Comparison of ENCODE assay signal across 19 cellular contexts in the genomic region with DNA sequence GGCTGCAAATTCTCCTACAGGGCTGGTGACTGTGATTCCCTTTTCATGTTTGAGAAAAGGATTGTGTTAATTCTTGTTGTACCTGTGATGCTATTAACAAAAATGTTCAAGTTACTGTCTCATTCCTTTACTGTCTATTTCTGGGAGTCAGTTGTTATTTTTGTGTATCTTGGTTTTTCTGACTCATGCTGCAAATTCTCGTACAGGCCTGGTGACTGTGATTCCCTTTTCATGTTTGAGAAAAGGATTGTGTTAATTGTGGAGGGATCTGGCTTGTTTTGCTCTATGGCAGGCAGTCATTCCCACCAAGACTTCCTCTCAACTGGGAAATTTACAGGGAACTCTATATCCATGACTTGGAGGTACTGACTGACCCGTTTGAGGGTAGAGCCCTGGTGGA.
DNase-seq lines count a peak whose midpoint lies in the region; ATAC-seq, FAIRE-seq and TF ChIP-seq lines count a peak whose summit lies in the region.
"Had no signal": no experiment of that assay in that cellular context is flagged by ENCODE, and none has a peak within 500 bp of the region (broad histone marks: within the 10 kb centered on the region; RNA-seq: fewer than 3 reads in every experiment).

No MANE protein-coding gene starts in this region.

- H3K27ac ChIP-seq in vagina: no peak overlapping the region
- H3K27ac ChIP-seq in A673 (ENCODE audit: low read depth, low read length, poor library complexity, severe bottlenecking): no peak overlapping the region

- H3K9me3 ChIP-seq in vagina (no peaks in the 10 kb centered on the region), A673 (ENCODE audit: low read depth, low read length, poor library complexity, severe bottlenecking) (no peaks in the 10 kb centered on the region)

- CTCF ChIA-PET in GM10248 (lab: Yijun Ruan, JAX): no interaction called here
- CTCF ChIA-PET in A673 (lab: Charles Lee): no interaction called here

- FAIRE-seq in bronchial epithelial cell (lab: Jason Lieb, UNC): no peak
- FAIRE-seq: TTC549 had no signal

- intact Hi-C loops in vagina (cut with DNase I): no loop called here
- intact Hi-C loops in A673 (cut with micrococcal nuclease; ENCODE audit: unreplicated experiment): no loop called here

- H3K4me3 ChIP-seq in bronchial epithelial cell (ENCODE audit: low read depth, low read length) (no peak overlapping the region), vagina (no peak overlapping the region), A673 (ENCODE audit: low read depth, low read length, poor library complexity, severe bottlenecking) (no peak overlapping the region)

- H3K4me1 ChIP-seq in vagina: no peaks in the 10 kb centered on the region
- H3K4me1 ChIP-seq in A673 (ENCODE audit: insufficient read depth, low read length, poor library complexity, severe bottlenecking): no peaks in the 10 kb centered on the region

- TF ChIP-seq POLR2A in vagina (IDR thresholded peaks at IDR 0.05): no peak

- H3K27me3 ChIP-seq in bronchial epithelial cell (ENCODE audit: control insufficient read depth, insufficient read depth, low read length): no peaks in the 10 kb centered on the region
- no peaks in the 10 kb centered on the region for H3K27me3 ChIP-seq in vagina
- no peaks in the 10 kb centered on the region for H3K27me3 ChIP-seq in A673 (replicated peaks; ENCODE audit: insufficient read depth, low read depth, low read length, poor library complexity)

- no TSS peak for BruUV-seq in A673 (replicated peaks; lab: Mats Ljungman, UMichigan)

- POLR2A ChIA-PET in GM10248 (lab: Yijun Ruan, JAX): no interaction called here
- POLR2A ChIA-PET in A673 (lab: Charles Lee; ENCODE audit: low non-redundant PET): no interaction called here

- TF ChIP-seq CTCF in bronchial epithelial cell (IDR thresholded peaks at IDR 0.05; ENCODE audit: insufficient read depth, low read length, severe bottlenecking): no peak
- TF ChIP-seq CTCF in GM10248 (IDR thresholded peaks at IDR 0.05; ENCODE audit: control extremely low read depth, extremely low read depth, low read depth, missing control alignments): no peak
- no peak for TF ChIP-seq CTCF in vagina (IDR thresholded peaks at IDR 0.05)
- TF ChIP-seq CTCF in A673 (conservative IDR thresholded peaks at IDR 0.05; ENCODE audit: low read depth, low read length): no peak

- no peak for ATAC-seq in GM21786 (IDR thresholded peaks at IDR 0.05; ENCODE audit: unreplicated experiment)
- ATAC-seq: activated CD8-positive, alpha-beta T cell treated with anti-CD3 and anti-CD28 coated beads, Interleukin-2, amount 10 ng/mL, durations not matched to agents 7 days and 5 days had no signal

- H3K36me3 ChIP-seq in bronchial epithelial cell (ENCODE audit: control insufficient read depth, insufficient read depth, low read length): no peaks in the 10 kb centered on the region
- H3K36me3 ChIP-seq in vagina: no peaks in the 10 kb centered on the region
- H3K36me3 ChIP-seq in A673 (ENCODE audit: insufficient read depth, low read length, poor library complexity, severe bottlenecking): no peaks in the 10 kb centered on the region

- DNase-seq in AG08395 (ENCODE audit: low spot score) (peak; percentile 43), HT1080 (ENCODE audit: low read depth) (peak; percentile 86), bronchial epithelial cell (ENCODE audit: low read depth) (peak; percentile 72), kidney glomerular epithelial cell (lab: John Stamatoyannopoulos, UW) (peak; percentile 69), GM10248 (ENCODE audit: extremely low spot score) (no peak), vagina (ENCODE audit: extremely low spot score in 2 of 2) (no peak), A673 (ENCODE audit: low spot score) (no peak)
- DNase-seq: activated CD8-positive, alpha-beta T cell treated with anti-CD3 and anti-CD28 coated beads, Interleukin-2, amount 10 ng/mL, durations not matched to agents 7 days and 5 days; activated effector memory CD4-positive, alpha-beta T cell treated with anti-CD3 and anti-CD28 coated beads, Interleukin-2, amount 50 U/mL, for 16 hours; caudate nucleus; DMS53; Kasumi-1; NCI-H1930; NCI-H748 treated with DMSO at 0.1 percent for 48 hours; SIG-M5; stimulated activated CD4-positive, alpha-beta T cell treated with anti-CD3 and anti-CD28 coated beads, Interleukin-12 subunit alpha, Interleukin-12 subunit beta, amount 100 ng/mL, for 4 hours; substantia nigra had no signal

Comparison
In these comparisons a context has a peak if more than half of its experiments do, and no peak if none do; other contexts are left out.
1. DNase-seq: peak in AG08395 (single experiment), HT1080 (single experiment), bronchial epithelial cell (single experiment) and kidney glomerular epithelial cell (single experiment); none in GM10248 (single experiment), vagina (0 of 2) and A673 (single experiment).